ENCODE assay signal across 2 cellular contexts in genomic region chr2:65134158-65134557, GRCh38.
TF ChIP-seq lines count a peak whose summit lies in the region.

No MANE protein-coding gene starts in this region.

TF ChIP-seq in IMR-90, 13 proteins besides CTCF, POLR2A, EP300 and RAD21:
- TF ChIP-seq MAFK (IDR thresholded peaks at IDR 0.05; ENCODE audit: low read depth, low read length) (0 out of 2 replicates have a peak, but pooled peaks have one; percentile 4), NFE2L2 (IDR thresholded peaks at IDR 0.05; ENCODE audit: low read depth, low read length) (no peak)

TF ChIP-seq in K562, 482 proteins besides CTCF, POLR2A, EP300 and RAD21:
- TF ChIP-seq ZNF316 (IDR thresholded peaks at IDR 0.05) (peak; percentile 89), C11orf30 (IDR thresholded peaks at IDR 0.05; ENCODE audit: low read depth) (peak; percentile 65; the same call in 1 of the 2 replicates), ADNP (tag; IDR thresholded peaks at IDR 0.05) (peak; percentile 27; the same call in 1 of the 2 replicates), POLR2G (IDR thresholded peaks at IDR 0.05; ENCODE audit: low read depth, low read length) (no peak), MAFG (tag; conservative IDR thresholded peaks at IDR 0.05) (peak; percentile 44; the same call in 1 of the 2 replicates)
TF ChIP-seq in K562: peak in this region for 4.
